22 cellular contexts compared by ENCODE assay signal in the genomic region with DNA sequence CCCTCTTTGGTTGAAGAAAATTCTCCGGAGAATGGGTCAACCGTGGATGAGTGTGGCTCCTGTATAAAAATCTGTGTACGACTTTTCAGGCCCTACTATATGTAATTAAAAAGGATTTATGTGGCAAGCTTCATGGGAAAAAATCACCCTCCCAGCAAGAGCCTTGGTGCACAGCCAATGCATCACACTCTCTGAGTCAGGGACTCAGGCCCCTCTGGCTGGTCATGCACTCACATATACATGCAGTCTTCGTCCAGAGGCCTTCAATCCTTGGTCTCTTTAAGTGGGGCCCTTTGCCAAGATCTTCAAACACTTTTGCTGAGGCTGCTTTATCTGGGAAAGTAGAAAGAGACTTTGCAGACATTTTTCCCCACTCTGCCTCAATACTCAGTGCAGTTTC.
DNase-seq lines count a peak whose midpoint lies in the region; TF ChIP-seq lines count a peak whose summit lies in the region.
"Had no signal": no experiment of that assay in that cellular context is flagged by ENCODE, and none has a peak within 500 bp of the region (broad histone marks: within the 10 kb centered on the region; RNA-seq: fewer than 3 reads in every experiment).

No MANE protein-coding gene starts in this region.

- TF ChIP-seq CTCF in uterus (IDR thresholded peaks at IDR 0.05), result no peak

- no peaks in the 10 kb centered on the region for H3K4me1 ChIP-seq in uterus

- no peak overlapping the region for H3K27ac ChIP-seq in uterus
- H3K27ac ChIP-seq: C4-2B, KMS-11 had no signal

- no peaks in the 10 kb centered on the region for H3K36me3 ChIP-seq in MG63
- H3K36me3 ChIP-seq in uterus, result no peaks in the 10 kb centered on the region

- no peaks in the 10 kb centered on the region for H3K27me3 ChIP-seq in MG63
- no peaks in the 10 kb centered on the region for H3K27me3 ChIP-seq in uterus

- H3K9me3 ChIP-seq in MG63 (no peaks in the 10 kb centered on the region), uterus (no peaks in the 10 kb centered on the region)

- H3K4me3 ChIP-seq in MG63, result no peak overlapping the region
- no peak overlapping the region for H3K4me3 ChIP-seq in uterus

- no peak for TF ChIP-seq POLR2A in uterus (IDR thresholded peaks at IDR 0.05)

- intact Hi-C loops in uterus (cut with DNase I; ENCODE audit: low total_unique reads), result no loop called here

- peak; percentile 44 for DNase-seq in A172 (ENCODE audit: low spot score)
- DNase-seq in MG63, result peak; percentile 22
- DNase-seq in astrocyte of the hippocampus (ENCODE audit: low read depth, low spot score), result peak; percentile 50
- peak; percentile 29 for DNase-seq in left kidney (ENCODE audit: low read depth, low spot score)
- no peak for DNase-seq in activated naive CD4-positive, alpha-beta T cell treated with anti-CD3 and anti-CD28 coated beads, Interleukin-2, amount 50 U/mL, for 16 hours
- no peak for DNase-seq in NCI-H774 (lab: John Stamatoyannopoulos, UW)
- DNase-seq in cerebellum (ENCODE audit: low spot score), result no peak
- no peak for DNase-seq in uterus
- DNase-seq: Calu3; CD8-positive, alpha-beta memory T cell; DMS153; GOT3; IMR-90; NCI-H1694; NCI-H2081; NCI-H2171; NCI-H345; NCI-H524; NCI-H82; OCI-M1 had no signal

Comparison
In these comparisons a context has a peak if more than half of its experiments do, and no peak if none do; other contexts are left out.
1. DNase-seq: peak in A172 (single experiment), MG63 (single experiment), astrocyte of the hippocampus (single experiment) and left kidney (single experiment); none in activated naive CD4-positive, alpha-beta T cell treated with anti-CD3 and anti-CD28 coated beads, Interleukin-2, amount 50 U/mL, for 16 hours (single experiment), NCI-H774 (single experiment), cerebellum (single experiment) and uterus (0 of 2).